In genomic region chr10:21162948-21163347, GRCh38 we compare ENCODE assay signal across 19 cellular contexts.
DNase-seq lines count a peak whose midpoint lies in the region; ATAC-seq, FAIRE-seq and TF ChIP-seq lines count a peak whose summit lies in the region.
"Had no signal": no experiment of that assay in that cellular context is flagged by ENCODE, and none has a peak within 500 bp of the region (broad histone marks: within the 10 kb centered on the region; RNA-seq: fewer than 3 reads in every experiment).

No MANE protein-coding gene starts in this region.

- H3K79me2 ChIP-seq in K562 (ENCODE audit: control insufficient read depth, insufficient read depth, low read length), result no peaks in the 10 kb centered on the region

- DNase-seq in K562 (ENCODE audit: extremely low read depth in 1 of 4, low spot score in 3 of 4) (no peak), progenitor cell of endocrine pancreas (ENCODE audit: low spot score, unreplicated experiment) (no peak), spleen (no peak), SJCRH30 (no peak)
- DNase-seq: Caco-2; CD4-positive, CD25-positive, alpha-beta regulatory T cell; CD8-positive, alpha-beta T cell; DMS153; DND-41; GM23248; H9 had no signal

- H3K27me3 ChIP-seq in K562 (ENCODE audit: control insufficient read depth in 2 of 2, insufficient read depth in 2 of 2, low read length in 2 of 2) (no peaks in the 10 kb centered on the region), spleen (replicated peaks in 1 of 7) (peaks cover 0 to 3% (median 0%) of the 10 kb centered on the region in 7 donors), SJCRH30 (no peaks in the 10 kb centered on the region)
- H3K27me3 ChIP-seq: BLaER1 had no signal

- TF ChIP-seq EP300 in K562 (IDR thresholded peaks at IDR 0.05; ENCODE audit: low read length), result no peak

- H3K27me3 Mint-ChIP-seq in progenitor cell of endocrine pancreas, result no peaks in the 10 kb centered on the region
- H3K27me3 Mint-ChIP-seq: B cell; CD4-positive, CD25-positive, alpha-beta regulatory T cell had no signal

- peaks cover 37% of the 10 kb centered on the region for H3K4me1 Mint-ChIP-seq in progenitor cell of endocrine pancreas (ENCODE audit: low read depth)
- H3K4me1 Mint-ChIP-seq: B cell had no signal

- POLR2A ChIA-PET in HEK293 (lab: Yijun Ruan, JAX) (no interaction called here), K562 (lab: Yijun Ruan, JAX) (no interaction called here)

- TF ChIP-seq POLR2A in K562 (conservative IDR thresholded peaks at IDR 0.05) (no peak), spleen (IDR thresholded peaks at IDR 0.05) (no peak)

- no peaks in the 10 kb centered on the region for H4K20me1 ChIP-seq in K562 (replicated peaks; ENCODE audit: control insufficient read depth, insufficient read depth, low read length)
- H4K20me1 ChIP-seq: BLaER1 had no signal

- no peak overlapping the region for H3K9ac ChIP-seq in K562 (ENCODE audit: insufficient read depth in 1 of 2, low read depth in 2 of 2, low read length in 2 of 2)
- H3K9ac ChIP-seq: BLaER1, GM23248 had no signal

- H3K36me3 Mint-ChIP-seq in progenitor cell of endocrine pancreas (ENCODE audit: insufficient read depth), result peaks cover 5% of the 10 kb centered on the region
- H3K36me3 Mint-ChIP-seq: CD4-positive, CD25-positive, alpha-beta regulatory T cell; CD8-positive, alpha-beta T cell had no signal

- no peaks in the 10 kb centered on the region for H3K9me1 ChIP-seq in K562 (ENCODE audit: control insufficient read depth, insufficient read depth, low read length)

- peaks cover 3% of the 10 kb centered on the region for H3K9me3 Mint-ChIP-seq in progenitor cell of endocrine pancreas (ENCODE audit: low read depth)

- ATAC-seq in K562 (no peak), HG03521 (IDR thresholded peaks at IDR 0.05; ENCODE audit: unreplicated experiment) (no peak)
- ATAC-seq: CD8-positive, alpha-beta T cell; HCT116 had no signal

- BruUV-seq in K562 (replicated peaks; lab: Mats Ljungman, UMichigan), result no TSS peak

- peaks cover 12% of the 10 kb centered on the region for H3K4me1 ChIP-seq in HEK293 (ENCODE audit: control insufficient read depth, insufficient read depth, low read length)
- H3K4me1 ChIP-seq in K562 (replicated peaks in 1 of 2; ENCODE audit: control insufficient read depth in 2 of 2, insufficient read depth in 2 of 2, low read length in 2 of 2), result peaks cover 0 to 12% of the 10 kb centered on the region in 2 experiments; a peak in 2 of 5 replicates
- H3K4me1 ChIP-seq in spleen, result no peaks in the 10 kb centered on the region
- no peaks in the 10 kb centered on the region for H3K4me1 ChIP-seq in SJCRH30
- H3K4me1 ChIP-seq: BLaER1 had no signal

- TF ChIP-seq CTCF in HEK293 (tag by site-specific recombination; IDR thresholded peaks at IDR 0.05) (no peak), K562 (IDR thresholded peaks at IDR 0.05 in 2 of 3, conservative IDR thresholded peaks at IDR 0.05 in 1 of 3; ENCODE audit: insufficient read depth in 2 of 3, low read depth in 1 of 3, low read length in 3 of 3) (no peak), progenitor cell of endocrine pancreas (IDR thresholded peaks at IDR 0.05; ENCODE audit: unreplicated experiment) (no peak), spleen (IDR thresholded peaks at IDR 0.05 in 8 of 11, conservative IDR thresholded peaks at IDR 0.05 in 3 of 11) (no peak)

- intact Hi-C loops in K562 (cut with micrococcal nuclease) (no loop called here), spleen (cut with DNase I; ENCODE audit: low total_unique reads) (no loop called here)

- in situ Hi-C loops in K562 (cut with MboI), result loop anchor here (5.0 kb wide), 1 partner anchor 104 kb away; no protein-coding TSS in a partner anchor

- no peaks in the 10 kb centered on the region for H3K36me3 ChIP-seq in HEK293 (ENCODE audit: control insufficient read depth in 2 of 2, insufficient read depth in 1 of 2, low read length in 2 of 2)
- H3K36me3 ChIP-seq in K562 (ENCODE audit: control insufficient read depth, insufficient read depth, low read length), result no peaks in the 10 kb centered on the region
- H3K36me3 ChIP-seq in spleen, result no peaks in the 10 kb centered on the region
- H3K36me3 ChIP-seq in SJCRH30, result no peaks in the 10 kb centered on the region
- H3K36me3 ChIP-seq: BLaER1 had no signal

- H3K27ac ChIP-seq in HEK293 (ENCODE audit: extremely low read depth, low read depth, low read length) (no peak overlapping the region), K562 (ENCODE audit: extremely low read depth, low read depth, low read length) (no peak overlapping the region), spleen (no peak overlapping the region), SJCRH30 (no peak overlapping the region)
- H3K27ac ChIP-seq: BLaER1, C4-2B, GM23248 had no signal

- H3K4me3 Mint-ChIP-seq in progenitor cell of endocrine pancreas (ENCODE audit: low read depth), result no peak overlapping the region
- H3K4me3 Mint-ChIP-seq: B cell; CD4-positive, CD25-positive, alpha-beta regulatory T cell; CD8-positive, alpha-beta T cell; H9 had no signal

- H3K9me3 ChIP-seq in HEK293 (ENCODE audit: control insufficient read depth, insufficient read depth, low read depth, low read length), result no peaks in the 10 kb centered on the region
- H3K9me3 ChIP-seq in K562 (replicated peaks; ENCODE audit: control insufficient read depth, insufficient read depth, low read depth, low read length), result no peaks in the 10 kb centered on the region
- peaks cover 0 to 10% (median 0%) of the 10 kb centered on the region in 8 donors for H3K9me3 ChIP-seq in spleen
- no peaks in the 10 kb centered on the region for H3K9me3 ChIP-seq in SJCRH30 (replicated peaks)

- H3K27ac Mint-ChIP-seq in progenitor cell of endocrine pancreas, result peak overlapping the region; percentile 87
- H3K27ac Mint-ChIP-seq: B cell; CD4-positive, CD25-positive, alpha-beta regulatory T cell; CD8-positive, alpha-beta T cell had no signal

- FAIRE-seq in K562 (lab: Jason Lieb, UNC), result no peak
- FAIRE-seq: G401.6, GM12892 had no signal

- no peak overlapping the region for H3K4me2 ChIP-seq in K562 (ENCODE audit: insufficient read depth, low read length)
- H3K4me2 ChIP-seq: BLaER1 had no signal

- H3K4me3 ChIP-seq in HEK293 (ENCODE audit: low read depth, low read length) (no peak overlapping the region), K562 (no peak overlapping the region), spleen (no peak overlapping the region), SJCRH30 (no peak overlapping the region)
- H3K4me3 ChIP-seq: BLaER1, GM23248 had no signal

- H2AFZ ChIP-seq in K562 (ENCODE audit: low read depth, low read length), result no peak overlapping the region
- H2AFZ ChIP-seq: GM23248 had no signal

- no peak for TF ChIP-seq RAD21 in K562 (CRISPR knock-in tag; conservative IDR thresholded peaks at IDR 0.05 in 1 of 2, IDR thresholded peaks at IDR 0.05 in 1 of 2)

- CTCF ChIA-PET in HEK293 (lab: Yijun Ruan, JAX) (interaction anchor here (1.9 kb wide), 1 partner anchor 9 kb away, joined by 9 read pairs; no protein-coding TSS in a partner anchor), K562 (lab: Yijun Ruan, JAX; ENCODE audit: low intra/inter-chr PET ratio) (no interaction called here)

TF ChIP-seq in HEK293, 187 proteins besides CTCF, POLR2A, EP300 and RAD21:
- TF ChIP-seq ZNF501 (tag by site-specific recombination; IDR thresholded peaks at IDR 0.05) (no peak), ZNF16 (tag by site-specific recombination; IDR thresholded peaks at IDR 0.05; ENCODE audit: low read depth) (peak; percentile 82; the same call in 1 of the 2 replicates)

TF ChIP-seq in K562, 482 proteins besides CTCF, POLR2A, EP300 and RAD21 (continues in another document):
- TF ChIP-seq TBP (optimal IDR thresholded peaks at IDR 0.05; ENCODE audit: low read depth, low read length) (no peak), SRSF3 (IDR thresholded peaks at IDR 0.05; ENCODE audit: insufficient read depth, low read length) (no peak), ZNF583 (CRISPR knock-in tag; IDR thresholded peaks at IDR 0.05) (no peak), HDAC2 (IDR thresholded peaks at IDR 0.05) (peak; percentile 92), DLX4 (CRISPR knock-in tag; IDR thresholded peaks at IDR 0.05) (no peak), ZBTB34 (CRISPR knock-in tag; IDR thresholded peaks at IDR 0.05) (no peak), RHOXF2B (CRISPR knock-in tag; conservative IDR thresholded peaks at IDR 0.05) (no peak), ZBTB43 (CRISPR knock-in tag; IDR thresholded peaks at IDR 0.05) (no peak), KLF16 (IDR thresholded peaks at IDR 0.05) (no peak), ZFP36 (IDR thresholded peaks at IDR 0.05; ENCODE audit: low read depth, low read length, partially characterized antibody) (peak; percentile 30), CBX3 (IDR thresholded peaks at IDR 0.05; ENCODE audit: borderline replicate concordance in 1 of 2, low read length in 2 of 2) (peak in 1 of 2 experiments; percentile 40; a peak in 1 of 3 replicates), SMAD3 (CRISPR knock-in tag; conservative IDR thresholded peaks at IDR 0.05) (no peak)
